ENCODE assay signal across 8 cellular contexts in genomic region chr6:169722362-169723199, GRCh38. TPM values are rescaled to one million over a fixed set of nuclear protein-coding genes. Genes with fewer than 3 reads are reported as not detected.
DNase-seq lines count a peak whose midpoint lies in the region; ATAC-seq and TF ChIP-seq lines count a peak whose summit lies in the region.

No MANE protein-coding gene starts in this region.

- peak overlapping the region; percentile 95 for H3K27ac Mint-ChIP-seq in activated naive CD8-positive, alpha-beta T cell treated with anti-CD3 and anti-CD28 coated beads, Interleukin-2, amount 10 ng/mL, durations not matched to agents 7 days and 5 days

- H3K4me3 ChIP-seq in Panc1 (ENCODE audit: low read depth in 2 of 2, low read length in 2 of 2) = peak overlapping the region; percentile 76 to 89
- H3K4me3 ChIP-seq in cardiac muscle cell = peak overlapping the region; percentile 95
- peak overlapping the region; percentile 72 for H3K4me3 ChIP-seq in trophoblast cell (ENCODE audit: low read depth, low read length)

- ATAC-seq in HG03095 (IDR thresholded peaks at IDR 0.05; ENCODE audit: unreplicated experiment) (peak; percentile 19), Panc1 (peak; percentile 51), HG03108 (IDR thresholded peaks at IDR 0.05; ENCODE audit: unreplicated experiment) (no peak)
- peak; percentile 29 for ATAC-seq in activated naive CD8-positive, alpha-beta T cell treated with anti-CD3 and anti-CD28 coated beads, Interleukin-2, amount 10 ng/mL, durations not matched to agents 7 days and 5 days (ENCODE audit: low read depth)

- H3K4me1 ChIP-seq in Panc1 (ENCODE audit: control insufficient read depth, insufficient read depth, low read length) = peaks cover 36% of the 10 kb centered on the region
- H3K4me1 ChIP-seq in cardiac muscle cell (ENCODE audit: low read depth) = peaks cover 23% of the 10 kb centered on the region
- peaks cover 0 to 5% of the 10 kb centered on the region in 2 experiments for H3K4me1 ChIP-seq in trophoblast cell (ENCODE audit: control insufficient read depth in 1 of 2, insufficient read depth in 2 of 2, low read length in 2 of 2)

- H2BK120ac ChIP-seq in trophoblast cell (ENCODE audit: insufficient read depth, low read length, poor library complexity) = no peak overlapping the region

- H4K12ac ChIP-seq in trophoblast cell (ENCODE audit: low read depth, low read length) = no peak overlapping the region

- H4K8ac ChIP-seq in trophoblast cell (ENCODE audit: low read depth, low read length) = no peak overlapping the region

- H3K27ac ChIP-seq in Panc1 (ENCODE audit: low read length) (peak overlapping the region; percentile 90), cardiac muscle cell (peak overlapping the region; percentile 99), trophoblast cell (ENCODE audit: low read depth, low read length) (no peak overlapping the region)

- H3K9ac ChIP-seq in trophoblast cell (ENCODE audit: low read length) = peak overlapping the region; percentile 6

- H4K91ac ChIP-seq in trophoblast cell (ENCODE audit: low read depth, low read length) = no peak overlapping the region

- peak overlapping the region; percentile 94 for H3K4me3 Mint-ChIP-seq in activated naive CD8-positive, alpha-beta T cell treated with anti-CD3 and anti-CD28 coated beads, Interleukin-2, amount 10 ng/mL, durations not matched to agents 7 days and 5 days

- H3K18ac ChIP-seq in trophoblast cell (ENCODE audit: low read length) = no peak overlapping the region

- TSS peak; percentile 73 for BruUV-seq in Panc1 (replicated peaks; lab: Mats Ljungman, UMichigan)

- POLR2A ChIA-PET in Panc1 (lab: Charles Lee) = interaction anchor here (0.6 to 1.1 kb wide), 2 partner anchors 21 to 304 kb away, joined by 3 to 5 read pairs; partner anchors contain the start of genes C6orf120 and WDR27
- POLR2A ChIA-PET in activated naive CD8-positive, alpha-beta T cell treated with anti-CD3 and anti-CD28 coated beads, Interleukin-2, amount 10 ng/mL, durations not matched to agents 7 days and 5 days (lab: Charles Lee) = interaction anchor here (0.6 to 2.9 kb wide), 4 partner anchors 20 to 97 kb away, joined by 3 to 20 read pairs (median 9); partner anchors contain the start of genes C6orf120, DYNLT2, ERMARD and WDR27

- CTCF ChIA-PET in Panc1 (lab: Charles Lee) = no interaction called here

- no peak overlapping the region for H3K14ac ChIP-seq in trophoblast cell (ENCODE audit: low read length)

- H2BK12ac ChIP-seq in trophoblast cell (ENCODE audit: low read length) = no peak overlapping the region

- no peak overlapping the region for H2BK5ac ChIP-seq in trophoblast cell (ENCODE audit: low read depth, low read length, poor library complexity)

- peaks cover 31% of the 10 kb centered on the region for H3K4me1 Mint-ChIP-seq in activated naive CD8-positive, alpha-beta T cell treated with anti-CD3 and anti-CD28 coated beads, Interleukin-2, amount 10 ng/mL, durations not matched to agents 7 days and 5 days

- no peak overlapping the region for H2AFZ ChIP-seq in trophoblast cell (ENCODE audit: insufficient read depth, low read length, poor library complexity)

- H3K4me2 ChIP-seq in trophoblast cell (ENCODE audit: low read length) = peak overlapping the region; percentile 90

- peaks cover 4% of the 10 kb centered on the region for H3K36me3 ChIP-seq in Panc1 (ENCODE audit: control insufficient read depth, insufficient read depth, low read length)
- H3K36me3 ChIP-seq in cardiac muscle cell = peaks cover 3% of the 10 kb centered on the region
- H3K36me3 ChIP-seq in trophoblast cell (ENCODE audit: control insufficient read depth in 1 of 2, insufficient read depth in 2 of 2, low read length in 2 of 2) = no peaks in the 10 kb centered on the region

- peaks cover 4% of the 10 kb centered on the region for H3K27me3 Mint-ChIP-seq in activated naive CD8-positive, alpha-beta T cell treated with anti-CD3 and anti-CD28 coated beads, Interleukin-2, amount 10 ng/mL, durations not matched to agents 7 days and 5 days

- peaks cover 11% of the 10 kb centered on the region for H3K79me1 ChIP-seq in trophoblast cell (ENCODE audit: low read length)

- H2AK5ac ChIP-seq in trophoblast cell (ENCODE audit: low read length) = no peak overlapping the region

- H3K27me3 ChIP-seq in Panc1 (ENCODE audit: control insufficient read depth, insufficient read depth, low read length) (no peaks in the 10 kb centered on the region), cardiac muscle cell (no peaks in the 10 kb centered on the region), trophoblast cell (ENCODE audit: insufficient read depth, low read length) (no peaks in the 10 kb centered on the region)

- TF ChIP-seq CTCF in Panc1 (IDR thresholded peaks at IDR 0.05) = no peak
- no peak for TF ChIP-seq CTCF in cardiac muscle cell (IDR thresholded peaks at IDR 0.05; ENCODE audit: low read depth, low read length)

- H3K36me3 Mint-ChIP-seq in activated naive CD8-positive, alpha-beta T cell treated with anti-CD3 and anti-CD28 coated beads, Interleukin-2, amount 10 ng/mL, durations not matched to agents 7 days and 5 days = peaks cover 17% of the 10 kb centered on the region

- DNase-seq in NCI-H82 (lab: John Stamatoyannopoulos, UW) = peak; percentile 54
- DNase-seq in NCI-H82 treated with DMSO at 0.1 percent for 48 hours (lab: John Stamatoyannopoulos, UW; ENCODE audit: unreplicated experiment) = no peak
- DNase-seq in Panc1 (ENCODE audit: low read depth, low spot score) = no peak
- DNase-seq in activated naive CD8-positive, alpha-beta T cell treated with anti-CD3 and anti-CD28 coated beads, Interleukin-2, amount 10 ng/mL, durations not matched to agents 7 days and 5 days = peak; percentile 52
- peak; percentile 56 to 65 for DNase-seq in cardiac muscle cell (ENCODE audit: low read depth in 1 of 2, low spot score in 1 of 2)
- peak; percentile 50 to 64 for DNase-seq in trophoblast cell

- H3K79me2 ChIP-seq in trophoblast cell (ENCODE audit: control insufficient read depth, insufficient read depth, low read length, poor library complexity) = peaks cover 9% of the 10 kb centered on the region

- intact Hi-C loops in Panc1 (cut with micrococcal nuclease; ENCODE audit: unreplicated experiment) = no loop called here

- no CpG with 5 or more reads among the region's 22 CpGs for WGBS in trophoblast cell (ENCODE audit: extremely low coverage, insufficient coverage, insufficient read length)

- no peaks in the 10 kb centered on the region for H3K9me3 Mint-ChIP-seq in activated naive CD8-positive, alpha-beta T cell treated with anti-CD3 and anti-CD28 coated beads, Interleukin-2, amount 10 ng/mL, durations not matched to agents 7 days and 5 days

- no peak overlapping the region for H3K23ac ChIP-seq in trophoblast cell (ENCODE audit: low read length)

- H3K9me3 ChIP-seq in Panc1 (ENCODE audit: control insufficient read depth, insufficient read depth, low read depth, low read length) = no peaks in the 10 kb centered on the region
- no peaks in the 10 kb centered on the region for H3K9me3 ChIP-seq in cardiac muscle cell (ENCODE audit: low read depth)
- no peaks in the 10 kb centered on the region for H3K9me3 ChIP-seq in trophoblast cell (ENCODE audit: insufficient read depth, low read depth, low read length)

- no peak overlapping the region for H3K4ac ChIP-seq in trophoblast cell (ENCODE audit: low read depth, low read length)

- in situ Hi-C loops in Panc1 (cut with HindIII; ENCODE audit: low pct_unique_long_range_greater_than_20kb, low sequenced_read_pairs) = no loop called here

RNA-seq across cellular contexts. Expression of gene PHF10, which starts 1.7 kb away (rescaled TPM):
- total RNA-seq in Panc1 (2021; ENCODE audit: unreplicated experiment) = 71.7 TPM
- 41.1 TPM for polyA plus RNA-seq in Panc1 (2012; ENCODE audit: insufficient read length)
- total RNA-seq in activated naive CD8-positive, alpha-beta T cell treated with anti-CD3 and anti-CD28 coated beads, Interleukin-2, amount 10 ng/mL, durations not matched to agents 7 days and 5 days = 10 to 100 TPM; 67.2 to 71.0 TPM
- total RNA-seq in cardiac muscle cell = 26.0 and 32.0 TPM in 2 replicates
- polyA plus RNA-seq in cardiac muscle cell = 31.5 and 43.3 TPM in 2 replicates
- 34.1 and 36.8 TPM in 2 replicates for polyA plus RNA-seq in trophoblast cell (2013)

RNA-seq across cellular contexts. Expression of gene C6orf120, which starts 20.7 kb away (rescaled TPM):
- 31.5 TPM for total RNA-seq in Panc1 (2021; ENCODE audit: unreplicated experiment)
- polyA plus RNA-seq in Panc1 (2012; ENCODE audit: insufficient read length) = 31.3 TPM
- total RNA-seq in activated naive CD8-positive, alpha-beta T cell treated with anti-CD3 and anti-CD28 coated beads, Interleukin-2, amount 10 ng/mL, durations not matched to agents 7 days and 5 days = 10 to 100 TPM; 22.2 to 22.5 TPM
- total RNA-seq in cardiac muscle cell = 53.0 and 58.4 TPM in 2 replicates
- 27.5 and 46.6 TPM in 2 replicates for polyA plus RNA-seq in cardiac muscle cell
- 19.3 and 20.0 TPM in 2 replicates for polyA plus RNA-seq in trophoblast cell (2013)

RNA-seq across cellular contexts. Expression of gene WDR27, which starts 20.8 kb away (rescaled TPM):
- total RNA-seq in Panc1 (2021; ENCODE audit: unreplicated experiment) (56.3 TPM), cardiac muscle cell (40.2 and 83.0 TPM in 2 replicates)
- polyA plus RNA-seq in Panc1 (2012; ENCODE audit: insufficient read length) = 45.5 TPM
- 10 to 100 TPM; 37.6 to 39.6 TPM for total RNA-seq in activated naive CD8-positive, alpha-beta T cell treated with anti-CD3 and anti-CD28 coated beads, Interleukin-2, amount 10 ng/mL, durations not matched to agents 7 days and 5 days
- polyA plus RNA-seq in cardiac muscle cell = 54.4 and 66.8 TPM in 2 replicates
- polyA plus RNA-seq in trophoblast cell (2013) = 16.0 TPM in 2 replicates

RNA-seq across cellular contexts. Expression of gene DYNLT2, which starts 28.8 kb away (rescaled TPM):
- total RNA-seq in Panc1 (2021; ENCODE audit: unreplicated experiment) (2.1 TPM), cardiac muscle cell (1.9 and 2.9 TPM in 2 replicates)
- 0.87 TPM for polyA plus RNA-seq in Panc1 (2012; ENCODE audit: insufficient read length)
- 1 to 10 TPM; 2.3 to 2.9 TPM for total RNA-seq in activated naive CD8-positive, alpha-beta T cell treated with anti-CD3 and anti-CD28 coated beads, Interleukin-2, amount 10 ng/mL, durations not matched to agents 7 days and 5 days
- polyA plus RNA-seq in cardiac muscle cell = 2.4 and 5.0 TPM in 2 replicates
- 1.3 TPM in 2 replicates for polyA plus RNA-seq in trophoblast cell (2013)

RNA-seq across cellular contexts. Expression of gene ERMARD, which starts 28.8 kb away (rescaled TPM):
- total RNA-seq in Panc1 (2021; ENCODE audit: unreplicated experiment) = 38.5 TPM
- polyA plus RNA-seq in Panc1 (2012; ENCODE audit: insufficient read length) = 37.7 TPM
- 10 to 100 TPM; 33.9 to 36.4 TPM for total RNA-seq in activated naive CD8-positive, alpha-beta T cell treated with anti-CD3 and anti-CD28 coated beads, Interleukin-2, amount 10 ng/mL, durations not matched to agents 7 days and 5 days
- 16.3 and 21.2 TPM in 2 replicates for total RNA-seq in cardiac muscle cell
- 20.9 and 32.4 TPM in 2 replicates for polyA plus RNA-seq in cardiac muscle cell
- 8.6 and 9.0 TPM in 2 replicates for polyA plus RNA-seq in trophoblast cell (2013)

Comparison
In these comparisons a context has a peak if more than half of its experiments do, and no peak if none do; other contexts are left out.
1. DNase-seq: peak in NCI-H82 (single experiment), activated naive CD8-positive, alpha-beta T cell treated with anti-CD3 and anti-CD28 coated beads, Interleukin-2, amount 10 ng/mL, durations not matched to agents 7 days and 5 days (single experiment), cardiac muscle cell (2 of 2) and trophoblast cell (2 of 2); none in NCI-H82 treated with DMSO at 0.1 percent for 48 hours (single experiment) and Panc1 (single experiment).
2. Peak in every context shown above with its lines, with median percentiles within 50 percentile points of each other: H3K4me3 ChIP-seq.